8 cellular contexts compared by ENCODE assay signal in the genomic region with DNA sequence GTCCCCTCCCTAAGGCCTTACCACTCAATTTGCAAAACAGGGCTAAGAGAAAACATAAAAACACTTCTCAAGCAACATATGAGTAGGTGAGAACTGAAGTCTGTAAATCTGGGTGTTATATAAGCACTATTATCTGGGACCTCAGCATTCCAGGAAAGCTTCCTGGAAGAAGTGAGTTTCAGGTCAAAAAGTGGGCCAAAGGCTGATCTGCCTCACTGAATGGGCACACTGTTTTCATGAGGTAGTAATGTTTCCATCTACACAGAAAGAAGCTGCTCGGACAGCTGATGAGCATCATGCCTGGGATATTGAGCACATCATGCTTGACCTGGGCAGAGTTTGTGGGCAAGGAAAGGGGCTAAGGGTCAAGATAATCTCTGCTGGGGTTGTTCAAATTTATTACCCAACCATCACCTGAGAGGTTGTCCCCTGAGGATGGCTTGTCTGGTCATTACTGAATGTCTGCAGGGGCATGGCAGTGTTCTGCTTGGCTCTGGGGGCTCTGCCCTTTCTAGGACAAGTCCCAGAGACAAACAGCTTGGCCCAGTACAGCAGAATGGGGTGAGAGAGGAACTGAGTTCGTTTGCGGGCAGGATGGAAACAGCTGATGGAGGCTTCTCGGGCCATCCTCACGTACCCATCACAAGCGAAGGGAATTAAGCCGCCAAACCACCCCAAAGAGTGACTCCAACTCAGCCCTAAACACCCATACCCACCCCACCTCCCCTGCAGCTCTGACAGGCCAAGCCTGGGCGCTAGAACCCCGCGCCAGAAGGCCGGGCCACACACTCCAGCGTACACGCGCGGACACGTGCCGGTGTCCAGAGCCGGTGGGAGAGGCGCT. TPM values are rescaled to one million over a fixed set of nuclear protein-coding genes. Genes with fewer than 3 reads are reported as not detected.
A peak's percentile ranks its signal among the peaks of the same experiment; 100 is the strongest.
DNase-seq lines count a peak whose midpoint lies in the region; ATAC-seq and TF ChIP-seq lines count a peak whose summit lies in the region.

No MANE protein-coding gene starts in this region.

- H3K27ac Mint-ChIP-seq in mesothelial cell of epicardium = peak overlapping the region; percentile 92

- no peaks in the 10 kb centered on the region for H3K36me3 ChIP-seq in brain microvascular endothelial cell (replicated peaks)

- H3K27me3 Mint-ChIP-seq in mesothelial cell of epicardium (ENCODE audit: low read depth) = peaks cover 3% of the 10 kb centered on the region

- no peaks in the 10 kb centered on the region for H3K9me3 Mint-ChIP-seq in mesothelial cell of epicardium

- in situ Hi-C loops in brain microvascular endothelial cell (cut with HindIII; ENCODE audit: low pct_ligation_motif_present, low sequenced_read_pairs) = no loop called here

- no peaks in the 10 kb centered on the region for H3K36me3 Mint-ChIP-seq in mesothelial cell of epicardium

- H3K27ac ChIP-seq in brain microvascular endothelial cell = peak overlapping the region; percentile 53

- no peak for TF ChIP-seq CTCF in GM12864 (IDR thresholded peaks at IDR 0.05; ENCODE audit: low read depth, low read length, missing control alignments)
- TF ChIP-seq CTCF in brain microvascular endothelial cell (IDR thresholded peaks at IDR 0.05; ENCODE audit: low read depth, low read length, missing control alignments) = no peak
- no peak for TF ChIP-seq CTCF in mesothelial cell of epicardium (IDR thresholded peaks at IDR 0.05; ENCODE audit: unreplicated experiment)

- H3K27me3 ChIP-seq in brain microvascular endothelial cell (replicated peaks) = no peaks in the 10 kb centered on the region

- no peak for DNase-seq in GM12864 (ENCODE audit: low read depth)
- no peak for DNase-seq in brain microvascular endothelial cell
- no peak for DNase-seq in mesothelial cell of epicardium (ENCODE audit: low spot score in 2 of 2, unreplicated experiment in 2 of 2)
- DNase-seq in kidney tubule cell (ENCODE audit: low spot score) = no peak

- peak overlapping the region; percentile 83 for H3K4me3 ChIP-seq in GM12864 (ENCODE audit: low read depth, low read length)
- no peak overlapping the region for H3K4me3 ChIP-seq in brain microvascular endothelial cell (ENCODE audit: low read depth, low read length)

- peak overlapping the region; percentile 63 for H3K4me3 Mint-ChIP-seq in mesothelial cell of epicardium

- H3K4me1 Mint-ChIP-seq in mesothelial cell of epicardium = peaks cover 34% of the 10 kb centered on the region

- ATAC-seq in HG03571 (IDR thresholded peaks at IDR 0.05; ENCODE audit: unreplicated experiment) = peak; percentile 16
- ATAC-seq in HG02678 (IDR thresholded peaks at IDR 0.05; ENCODE audit: unreplicated experiment) = no peak
- ATAC-seq in GM18858 (IDR thresholded peaks at IDR 0.05; ENCODE audit: unreplicated experiment) = no peak
- no peak for ATAC-seq in GM18873 (IDR thresholded peaks at IDR 0.05; ENCODE audit: low FRiP score, unreplicated experiment)

RNA-seq across cellular contexts. Expression of a gene that starts 1.2 kb away (rescaled TPM):
- total RNA-seq in mesothelial cell of epicardium = 39.6 to 42.7 TPM (median 41.0 TPM) in 3 replicates
